24 cellular contexts compared by ENCODE assay signal in genomic region chr4:164959896-164960295, GRCh38. TPM values are rescaled to one million over a fixed set of nuclear protein-coding genes. Genes with fewer than 3 reads are reported as not detected.
DNase-seq lines count a peak whose midpoint lies in the region; ATAC-seq and TF ChIP-seq lines count a peak whose summit lies in the region.
"Had no signal": no experiment of that assay in that cellular context is flagged by ENCODE, and none has a peak within 500 bp of the region (broad histone marks: within the 10 kb centered on the region; RNA-seq: fewer than 3 reads in every experiment).

No MANE protein-coding gene starts in this region.

- ATAC-seq in GM18520 (IDR thresholded peaks at IDR 0.05; ENCODE audit: unreplicated experiment) = no peak
- ATAC-seq in CD8-positive, alpha-beta T cell = no peak
- ATAC-seq: body of pancreas, esophagus mucosa, Right ventricle myocardium inferior, T-cell had no signal

- H3K27me3 Mint-ChIP-seq in CD8-positive, alpha-beta T cell (ENCODE audit: low read depth) = no peaks in the 10 kb centered on the region
- H3K27me3 Mint-ChIP-seq: progenitor cell of endocrine pancreas had no signal

- H3K36me3 Mint-ChIP-seq in CD8-positive, alpha-beta T cell = peaks cover 5% of the 10 kb centered on the region

- intact Hi-C loops in CD8-positive, alpha-beta T cell (cut with DNase I, micrococcal nuclease) = loop anchor here in 1 of 2 experiments (5.0 to 10.0 kb wide), 2 partner anchors 152 to 1415 kb away; partner anchors contain the start of gene TMEM192

- H3K27me3 ChIP-seq in SJSA1 (replicated peaks) = no peaks in the 10 kb centered on the region
- H3K27me3 ChIP-seq in CD8-positive, alpha-beta T cell (ENCODE audit: insufficient read depth, low read length) = no peaks in the 10 kb centered on the region
- H3K27me3 ChIP-seq: BLaER1, body of pancreas had no signal

- H3K4me1 Mint-ChIP-seq in CD8-positive, alpha-beta T cell (ENCODE audit: low read depth) = peaks cover 22% of the 10 kb centered on the region

- DNase-seq in HPDE6-E6E7 (ENCODE audit: extremely low spot score) (peak; percentile 37), SJSA1 (ENCODE audit: low read depth in 1 of 2, low spot score in 2 of 2) (peak in 1 of 2 experiments; percentile 55), fibroblast of peridontal ligament (ENCODE audit: extremely low read depth) (peak; percentile 16), stromal cell of bone marrow (ENCODE audit: low read depth) (peak; percentile 11), SK-N-DZ (ENCODE audit: low spot score) (no peak)
- no peak for DNase-seq in CD8-positive, alpha-beta T cell
- DNase-seq: activated naive CD4-positive, alpha-beta T cell treated with Interleukin-2 at 50 U/mL for 16 hours; activated T-cell treated with anti-CD3 and anti-CD28 coated beads for 4 hours; body of pancreas; dermis blood vessel endothelial cell; DMS 273 treated with DMSO at 0.1 percent for 48 hours; MV-4-11; NCI-H2029 treated with DMSO at 0.1 percent for 48 hours; NCI-H510A; nephron progenitor cell; stimulated activated CD4-positive, alpha-beta T cell treated with anti-CD3 and anti-CD28 coated beads, Interleukin-4, amount 100 ng/mL, for 4 hours; T-cell had no signal

- H3K36me3 ChIP-seq in SJSA1 = no peaks in the 10 kb centered on the region
- H3K36me3 ChIP-seq in CD8-positive, alpha-beta T cell (ENCODE audit: insufficient read depth, low read length) = no peaks in the 10 kb centered on the region
- H3K36me3 ChIP-seq: BLaER1 had no signal

- H3K4me1 ChIP-seq in SJSA1 (replicated peaks) = peaks cover 9% of the 10 kb centered on the region
- H3K4me1 ChIP-seq in CD8-positive, alpha-beta T cell (ENCODE audit: insufficient read depth, low read length) = peaks cover 18% of the 10 kb centered on the region
- H3K4me1 ChIP-seq: BLaER1 had no signal

- POLR2A ChIA-PET in CD8-positive, alpha-beta T cell (lab: Charles Lee) = no interaction called here

- TF ChIP-seq CTCF in CD8-positive, alpha-beta T cell (IDR thresholded peaks at IDR 0.05) = no peak

- H3K9me3 Mint-ChIP-seq in CD8-positive, alpha-beta T cell = peaks cover 11% of the 10 kb centered on the region

- CTCF ChIA-PET in CD8-positive, alpha-beta T cell (lab: Charles Lee) = no interaction called here

- H3K4me3 Mint-ChIP-seq in CD8-positive, alpha-beta T cell = no peak overlapping the region
- H3K4me3 Mint-ChIP-seq: nephron progenitor cell, T-cell had no signal

- H3K4me3 ChIP-seq in SJSA1 = no peak overlapping the region
- no peak overlapping the region for H3K4me3 ChIP-seq in CD8-positive, alpha-beta T cell (ENCODE audit: low read depth, low read length)
- H3K4me3 ChIP-seq: BLaER1, body of pancreas, skin epidermis had no signal

- no peaks in the 10 kb centered on the region for H3K9me3 ChIP-seq in SJSA1 (replicated peaks)
- no peaks in the 10 kb centered on the region for H3K9me3 ChIP-seq in CD8-positive, alpha-beta T cell (ENCODE audit: low read length)
- H3K9me3 ChIP-seq: BLaER1, body of pancreas had no signal

- no peak overlapping the region for H3K27ac Mint-ChIP-seq in CD8-positive, alpha-beta T cell
- H3K27ac Mint-ChIP-seq: IgD-negative memory B cell, nephron progenitor cell, progenitor cell of endocrine pancreas, T-cell had no signal

- peak overlapping the region; percentile 67 for H3K27ac ChIP-seq in SJSA1
- no peak overlapping the region for H3K27ac ChIP-seq in CD8-positive, alpha-beta T cell (ENCODE audit: low read depth, low read length)
- H3K27ac ChIP-seq: BLaER1, body of pancreas, skin epidermis had no signal

RNA-seq across cellular contexts. Expression of gene TRIM61, which starts 17.6 kb away (rescaled TPM):
- not detected in 2 replicates for total RNA-seq in SJSA1 (2014; rRNA removed; shearing (Covaris generic))
- under 1 TPM; 0.76 to 0.83 TPM for total RNA-seq in CD8-positive, alpha-beta T cell
- not detected in 2 replicates for polyA plus RNA-seq in SK-N-DZ (2014; cell fraction: cytosol; rRNA removed)
- not detected in 2 replicates for polyA plus RNA-seq in SK-N-DZ (2014; cell fraction: nucleus; rRNA removed)
- total RNA-seq: body of pancreas, dermis blood vessel endothelial cell, esophagus mucosa had no signal

Comparison
In these comparisons a context has a peak if more than half of its experiments do, and no peak if none do; other contexts are left out.
1. DNase-seq: peak in HPDE6-E6E7 (single experiment), fibroblast of peridontal ligament (single experiment) and stromal cell of bone marrow (single experiment); none in CD8-positive, alpha-beta T cell (0 of 7) and SK-N-DZ (single experiment).